20 cellular contexts compared by ENCODE assay signal in genomic region chr9:132728071-132728470, GRCh38. TPM values are rescaled to one million over a fixed set of nuclear protein-coding genes. Genes with fewer than 3 reads are reported as not detected.
A peak's percentile ranks its signal among the peaks of the same experiment; 100 is the strongest.
DNase-seq lines count a peak whose midpoint lies in the region; ATAC-seq, FAIRE-seq and TF ChIP-seq lines count a peak whose summit lies in the region.
"Had no signal": no experiment of that assay in that cellular context is flagged by ENCODE, and none has a peak within 500 bp of the region (broad histone marks: within the 10 kb centered on the region; RNA-seq: fewer than 3 reads in every experiment).

No MANE protein-coding gene starts in this region.

- H3K27ac ChIP-seq in heart right ventricle (no peak overlapping the region), spleen (no peak overlapping the region), pancreas (no peak overlapping the region)
- H3K27ac ChIP-seq: 22Rv1, A549, BLaER1, C4-2B had no signal

- H3K4me3 ChIP-seq in heart right ventricle (no peak overlapping the region), spleen (no peak overlapping the region), pancreas (no peak overlapping the region)
- H3K4me3 ChIP-seq: A549, BLaER1 had no signal

- H3K27me3 ChIP-seq in heart right ventricle, result peaks cover 0 to 19% (median 5%) of the 10 kb centered on the region in 7 donors
- peaks cover 0 to 22% (median 0%) of the 10 kb centered on the region in 7 donors for H3K27me3 ChIP-seq in spleen (replicated peaks in 1 of 7)
- no peaks in the 10 kb centered on the region for H3K27me3 ChIP-seq in pancreas
- H3K27me3 ChIP-seq: BE2C had no signal

- H3K4me1 ChIP-seq in heart right ventricle (no peaks in the 10 kb centered on the region), spleen (no peaks in the 10 kb centered on the region), pancreas (no peaks in the 10 kb centered on the region)
- H3K4me1 ChIP-seq: A549, BE2C, Caco-2 had no signal

- H3K36me3 ChIP-seq in heart right ventricle, result no peaks in the 10 kb centered on the region
- H3K36me3 ChIP-seq in spleen, result no peaks in the 10 kb centered on the region
- no peaks in the 10 kb centered on the region for H3K36me3 ChIP-seq in pancreas
- H3K36me3 ChIP-seq: BE2C, BLaER1 had no signal

- no peaks in the 10 kb centered on the region for H3K9me3 ChIP-seq in heart right ventricle
- H3K9me3 ChIP-seq in spleen, result no peaks in the 10 kb centered on the region
- H3K9me3 ChIP-seq in pancreas, result no peaks in the 10 kb centered on the region
- H3K9me3 ChIP-seq: A549, BE2C, BLaER1, Caco-2 had no signal

- 87 to 89% methylated on average over 5 of the region's 5 CpGs for WGBS in heart right ventricle, 2 donors
- 75 to 91% (median 88%) methylated on average over 5 of the region's 5 CpGs for WGBS in spleen, 5 donors
- WGBS in pancreas, 2 donors, result 76 to 79% methylated on average over 5 of the region's 5 CpGs

- TF ChIP-seq POLR2A in spleen (IDR thresholded peaks at IDR 0.05), result no peak

- DNase-seq in cardiac septum (ENCODE audit: low spot score) (peak; percentile 61), heart right ventricle (no peak), spleen (peak; percentile 23), pancreas (no peak)
- no peak for DNase-seq in activated CD4-positive, alpha-beta T cell treated with anti-CD3 and anti-CD28 coated beads for 1 hour
- DNase-seq: BE2C; Caco-2; Calu3; CD4-positive, alpha-beta T cell; CD8-positive, alpha-beta T cell; DMS79 treated with DMSO at 0.1 percent for 48 hours; GF-D8 had no signal

- TF ChIP-seq CTCF in heart right ventricle (IDR thresholded peaks at IDR 0.05) (no peak), spleen (IDR thresholded peaks at IDR 0.05 in 8 of 11, conservative IDR thresholded peaks at IDR 0.05 in 3 of 11) (no peak), pancreas (IDR thresholded peaks at IDR 0.05) (no peak)

- FAIRE-seq in pancreas (lab: Jason Lieb, UNC), result no peak
- FAIRE-seq: A549, D721Med, G401.6, GM12891, GM18507 had no signal

- no peak for ATAC-seq in heart right ventricle
- no peak for ATAC-seq in pancreas
- ATAC-seq: A549; CD8-positive, alpha-beta T cell had no signal

- intact Hi-C loops in cardiac septum (cut with DNase I) (no loop called here), heart right ventricle (cut with DNase I) (no loop called here), spleen (cut with DNase I; ENCODE audit: low total_unique reads) (no loop called here), pancreas (cut with DNase I) (no loop called here)

RNA-seq across cellular contexts. Expression of gene GTF3C4, which starts 57.8 kb away (rescaled TPM):
- total RNA-seq in cardiac septum (8.5 TPM), heart right ventricle (10 to 100 TPM in 6 of 10 donors, 1 to 10 TPM in 4; 7.7 to 12.0 (median 10.7) TPM), spleen (10 to 100 TPM in 6 of 7 donors, 1 to 10 TPM in 1; 9.3 to 11.7 (median 10.9) TPM), pancreas (1 to 10 TPM; 4.0 to 8.0 (median 6.1) TPM)
- polyA plus RNA-seq in heart right ventricle (1 to 10 TPM; 1.2 to 2.7 TPM), spleen (1 to 10 TPM; 1.8 to 2.8 (median 2.1) TPM), pancreas (1 to 10 TPM; 1.6 to 3.5 TPM)

RNA-seq across cellular contexts. Expression of gene DDX31, which starts 58.3 kb away (rescaled TPM):
- total RNA-seq in cardiac septum, result 5.7 TPM
- total RNA-seq in heart right ventricle, result 1 to 10 TPM; 4.2 to 6.4 (median 5.1) TPM
- polyA plus RNA-seq in heart right ventricle, result 1 to 10 TPM; 4.0 to 5.3 TPM
- 10 to 100 TPM; 10.3 to 19.3 (median 16.1) TPM for total RNA-seq in spleen
- polyA plus RNA-seq in spleen, result 10 to 100 TPM in 2 of 3 donors, 1 to 10 TPM in 1; 8.6 to 18.7 (median 11.0) TPM
- 1 to 10 TPM; 4.9 to 8.2 (median 7.6) TPM for total RNA-seq in pancreas
- 10 to 100 TPM in 1 of 2 donors, 1 to 10 TPM in 1; 7.7 to 17.0 TPM for polyA plus RNA-seq in pancreas

Comparison
In these comparisons a context has a peak if more than half of its experiments do, and no peak if none do; other contexts are left out.
1. DNase-seq: peak in cardiac septum (single experiment) and spleen (single experiment); none in heart right ventricle (0 of 2), pancreas (0 of 6) and activated CD4-positive, alpha-beta T cell treated with anti-CD3 and anti-CD28 coated beads for 1 hour (single experiment).